In genomic region chr4:8144359-8144758, GRCh38 we compare ENCODE assay signal across 13 cellular contexts. TPM values are rescaled to one million over a fixed set of nuclear protein-coding genes. Genes with fewer than 3 reads are reported as not detected.
DNase-seq lines count a peak whose midpoint lies in the region; ATAC-seq and TF ChIP-seq lines count a peak whose summit lies in the region.
"Had no signal": no experiment of that assay in that cellular context is flagged by ENCODE, and none has a peak within 500 bp of the region (broad histone marks: within the 10 kb centered on the region; RNA-seq: fewer than 3 reads in every experiment).

No MANE protein-coding gene starts in this region.

- TF ChIP-seq CTCF in HCT116 (IDR thresholded peaks at IDR 0.05 in 2 of 3, conservative IDR thresholded peaks at IDR 0.05 in 1 of 3; ENCODE audit: borderline replicate concordance in 1 of 3, insufficient read depth in 1 of 3, low read depth in 2 of 3, low read length in 2 of 3) (no peak), WTC11 (IDR thresholded peaks at IDR 0.05) (no peak), left ventricle myocardium inferior (IDR thresholded peaks at IDR 0.05; ENCODE audit: borderline replicate concordance) (no peak)

- H3K4me3 Mint-ChIP-seq in WTC11: no peak overlapping the region
- H3K4me3 Mint-ChIP-seq: activated CD4-positive, alpha-beta T cell treated with anti-CD3 and anti-CD28 coated beads for 36 hours; activated T-cell treated with anti-CD3 and anti-CD28 coated beads, Interleukin-2, amount 50 U/mL, for 4 hours; immature natural killer cell had no signal

- H3K4me2 ChIP-seq in HCT116 (ENCODE audit: low read length): 0 out of 2 replicates have a peak overlapping the region, but pooled peaks have one; percentile 45

- H3K9me3 ChIP-seq in HCT116 (ENCODE audit: control insufficient read depth in 1 of 2, insufficient read depth in 1 of 2, low read depth in 1 of 2, low read length in 2 of 2): no peaks in the 10 kb centered on the region
- no peaks in the 10 kb centered on the region for H3K9me3 ChIP-seq in left ventricle myocardium inferior (replicated peaks)
- H3K9me3 ChIP-seq: vagina had no signal

- no peak for TF ChIP-seq POLR2A in HCT116 (IDR thresholded peaks at IDR 0.05; ENCODE audit: borderline replicate concordance, extremely low read depth, insufficient read depth, insufficient read length)

- POLR2A ChIA-PET in HCT116 (lab: Charles Lee): no interaction called here
- POLR2A ChIA-PET in WTC11 (lab: Charles Lee): no interaction called here

- H2AFZ ChIP-seq in HCT116 (ENCODE audit: low read depth, low read length, poor library complexity, severe bottlenecking): no peak overlapping the region

- H3K4me1 Mint-ChIP-seq in WTC11: peaks cover 15% of the 10 kb centered on the region
- H3K4me1 Mint-ChIP-seq: activated CD4-positive, alpha-beta T cell treated with anti-CD3 and anti-CD28 coated beads for 36 hours; immature natural killer cell had no signal

- H3K36me3 Mint-ChIP-seq in WTC11: peaks cover 3% of the 10 kb centered on the region; the same call in 1 of the 2 replicates
- H3K36me3 Mint-ChIP-seq: immature natural killer cell had no signal

- DNase-seq in HCT116 (ENCODE audit: low read depth, low spot score) (no peak), WTC11 (ENCODE audit: low spot score) (no peak), left ventricle myocardium inferior (peak; percentile 33), putamen (ENCODE audit: low spot score) (peak; percentile 55)
- no peak for DNase-seq in effector CD8-positive, alpha-beta T cell (lab: John Stamatoyannopoulos, UW)
- no peak for DNase-seq in activated CD4-positive, CD25-positive, alpha-beta regulatory T cell (lab: John Stamatoyannopoulos, UW)
- DNase-seq: activated CD4-positive, alpha-beta T cell treated with anti-CD3 and anti-CD28 coated beads for 36 hours; activated T-cell treated with anti-CD3 and anti-CD28 coated beads, Interleukin-2, amount 50 U/mL, for 4 hours; immature natural killer cell; stimulated activated CD4-positive, alpha-beta T cell treated with anti-CD3 and anti-CD28 coated beads, Interleukin-4, amount 100 ng/mL, for 24 hours had no signal

- no peak overlapping the region for H3K27ac Mint-ChIP-seq in WTC11
- H3K27ac Mint-ChIP-seq: activated CD4-positive, alpha-beta T cell treated with anti-CD3 and anti-CD28 coated beads for 36 hours; immature natural killer cell had no signal

- H3K79me2 ChIP-seq in HCT116 (ENCODE audit: insufficient read depth, low read length): no peaks in the 10 kb centered on the region

- BruUV-seq in HCT116 (replicated peaks; lab: Mats Ljungman, UMichigan): no TSS peak

- CTCF ChIA-PET in HCT116 (lab: Charles Lee): no interaction called here
- CTCF ChIA-PET in WTC11 (lab: Charles Lee): interaction anchor here (1.0 to 2.2 kb wide), 6 partner anchors 12 to 340 kb away, joined by 3 to 9 read pairs (median 3); partner anchors contain the start of gene ABLIM2

- no peaks in the 10 kb centered on the region for H4K20me1 ChIP-seq in HCT116 (ENCODE audit: insufficient read depth)

- H3K4me3 ChIP-seq in HCT116 (replicated peaks in 1 of 2; ENCODE audit: low read depth in 1 of 2, low read length in 2 of 2) (no peak overlapping the region), left ventricle myocardium inferior (peak overlapping the region; percentile 21)
- H3K4me3 ChIP-seq: BLaER1 treated with 17β-estradiol and CSF1 and Interleukin-3, amounts not matched to agents 10 nM and 100 nM; vagina had no signal

- H3K27me3 ChIP-seq in HCT116 (ENCODE audit: insufficient read depth, low read length) (no peaks in the 10 kb centered on the region), left ventricle myocardium inferior (ENCODE audit: low read depth) (no peaks in the 10 kb centered on the region)
- H3K27me3 ChIP-seq: vagina had no signal

- H3K36me3 ChIP-seq in HCT116 (ENCODE audit: control insufficient read depth in 1 of 2, insufficient read depth in 2 of 2, low read length in 2 of 2): no peaks in the 10 kb centered on the region
- H3K36me3 ChIP-seq in left ventricle myocardium inferior: no peaks in the 10 kb centered on the region
- H3K36me3 ChIP-seq: BLaER1 treated with 17β-estradiol and CSF1 and Interleukin-3, amounts not matched to agents 10 nM and 100 nM; vagina had no signal

- no peak for TF ChIP-seq RAD21 in HCT116 (IDR thresholded peaks at IDR 0.05; ENCODE audit: low read depth)

- peaks cover 5% of the 10 kb centered on the region for H3K27me3 Mint-ChIP-seq in WTC11 (ENCODE audit: low read depth)

- peaks cover 7% of the 10 kb centered on the region for H3K9me3 Mint-ChIP-seq in WTC11
- H3K9me3 Mint-ChIP-seq: immature natural killer cell had no signal

- H3K9me2 ChIP-seq in HCT116 (ENCODE audit: insufficient read depth): no peaks in the 10 kb centered on the region

- RAD21 ChIA-PET in HCT116 (lab: Charles Lee; ENCODE audit: low non-redundant PET in 1 of 2, low total read pairs in 2 of 2, uncharacterized antibody in 2 of 2, unreplicated experiment in 2 of 2): no interaction called here

- ATAC-seq in HCT116: no peak
- ATAC-seq in WTC11: peak; percentile 27; the same call in 1 of the 2 replicates
- no peak for ATAC-seq in HG03442 (IDR thresholded peaks at IDR 0.05; ENCODE audit: unreplicated experiment)
- ATAC-seq: activated CD4-positive, alpha-beta T cell treated with anti-CD3 and anti-CD28 coated beads for 36 hours; activated T-cell treated with anti-CD3 and anti-CD28 coated beads, Interleukin-2, amount 50 U/mL, for 4 hours had no signal

- no peak overlapping the region for H3K9ac ChIP-seq in HCT116 (ENCODE audit: low read length)
- H3K9ac ChIP-seq: BLaER1 treated with 17β-estradiol and CSF1 and Interleukin-3, amounts not matched to agents 10 nM and 100 nM had no signal

- intact Hi-C loops in HCT116 (cut with micrococcal nuclease): no loop called here
- intact Hi-C loops in left ventricle myocardium inferior (cut with micrococcal nuclease): no loop called here

- H3K4me1 ChIP-seq in HCT116 (ENCODE audit: control insufficient read depth in 1 of 2, insufficient read depth in 2 of 2, low read length in 2 of 2) (peaks cover 11 to 18% of the 10 kb centered on the region in 2 experiments), left ventricle myocardium inferior (peaks cover 57% of the 10 kb centered on the region)

- H3K27ac ChIP-seq in HCT116 (ENCODE audit: low read depth, low read length) (no peak overlapping the region), left ventricle myocardium inferior (replicated peaks) (peak overlapping the region; percentile 89)
- H3K27ac ChIP-seq: BLaER1 treated with 17β-estradiol and CSF1 and Interleukin-3, amounts not matched to agents 10 nM and 100 nM; vagina had no signal

TF ChIP-seq in HCT116, 20 proteins besides CTCF, POLR2A, EP300 and RAD21 (continues in another document):
- TF ChIP-seq ZBTB33 (IDR thresholded peaks at IDR 0.05; ENCODE audit: extremely low read depth, insufficient replicate concordance, low read length) (no peak), ZFX (IDR thresholded peaks at IDR 0.05) (no peak), EZH2phosphoT487 (IDR thresholded peaks at IDR 0.05; ENCODE audit: borderline replicate concordance) (no peak), CBX3 (IDR thresholded peaks at IDR 0.05; ENCODE audit: low read depth) (no peak), FOSL1 (IDR thresholded peaks at IDR 0.05; ENCODE audit: low read depth) (no peak), EGR1 (IDR thresholded peaks at IDR 0.05; ENCODE audit: low read depth) (no peak), ZNF274 (IDR thresholded peaks at IDR 0.05; ENCODE audit: low read depth, low read length) (no peak)

TF ChIP-seq in WTC11, 78 proteins besides CTCF, POLR2A, EP300 and RAD21:
- TF ChIP-seq MXD4 (CRISPR knock-in tag; IDR thresholded peaks at IDR 0.05; ENCODE audit: borderline replicate concordance) (no peak), FOXJ3 (CRISPR knock-in tag; IDR thresholded peaks at IDR 0.05; ENCODE audit: borderline replicate concordance) (no peak), GABPB1 (CRISPR knock-in tag; IDR thresholded peaks at IDR 0.05) (no peak), CBFB (CRISPR knock-in tag; IDR thresholded peaks at IDR 0.05; ENCODE audit: low read depth) (no peak), MAX (CRISPR knock-in tag; IDR thresholded peaks at IDR 0.05) (no peak), NFATC4 (CRISPR knock-in tag; IDR thresholded peaks at IDR 0.05) (no peak), USF1 (CRISPR knock-in tag; IDR thresholded peaks at IDR 0.05) (no peak), ZSCAN18 (CRISPR knock-in tag; IDR thresholded peaks at IDR 0.05) (no peak)

RNA-seq across cellular contexts. Expression of gene ABLIM2, which starts 14.3 kb away (rescaled TPM):
- 6.1 TPM for total RNA-seq in HCT116 (2021; ENCODE audit: unreplicated experiment)
- polyA plus RNA-seq in HCT116 (2012): 5.1 TPM in 2 replicates
- 2.6 to 3.9 TPM (median 2.8 TPM) in 3 replicates for total RNA-seq in WTC11 (2021)
- 43.5 TPM for total RNA-seq in left ventricle myocardium inferior

RNA-seq across cellular contexts. Expression of gene SH3TC1, which starts 54.7 kb away (rescaled TPM):
- total RNA-seq in HCT116 (2021; ENCODE audit: unreplicated experiment) (12.5 TPM), WTC11 (2021) (0.42 to 0.64 TPM (median 0.55 TPM) in 3 replicates), left ventricle myocardium inferior (13.6 TPM)
- 8.8 and 10.0 TPM in 2 replicates for polyA plus RNA-seq in HCT116 (2012)

Comparison
In these comparisons a context has a peak if more than half of its experiments do, and no peak if none do; other contexts are left out.
1. DNase-seq: peak in left ventricle myocardium inferior (single experiment) and putamen (single experiment); none in HCT116 (single experiment), WTC11 (single experiment), effector CD8-positive, alpha-beta T cell (single experiment) and activated CD4-positive, CD25-positive, alpha-beta regulatory T cell (0 of 4).